ENCODE assay signal across 18 cellular contexts in genomic region chr11:25910090-25910489, GRCh38.
A peak's percentile ranks its signal among the peaks of the same experiment; 100 is the strongest.
DNase-seq lines count a peak whose midpoint lies in the region; ATAC-seq and TF ChIP-seq lines count a peak whose summit lies in the region.
"Had no signal": no experiment of that assay in that cellular context is flagged by ENCODE, and none has a peak within 500 bp of the region (broad histone marks: within the 10 kb centered on the region; RNA-seq: fewer than 3 reads in every experiment).

No MANE protein-coding gene starts in this region.

- H3K4me1 ChIP-seq in A673 (ENCODE audit: insufficient read depth, low read length, poor library complexity, severe bottlenecking) = no peaks in the 10 kb centered on the region
- H3K4me1 ChIP-seq: tibial nerve had no signal

- no peaks in the 10 kb centered on the region for H3K9me3 ChIP-seq in A673 (ENCODE audit: low read depth, low read length, poor library complexity, severe bottlenecking)

- POLR2A ChIA-PET in A673 (lab: Charles Lee; ENCODE audit: low non-redundant PET) = no interaction called here

- DNase-seq in A673 (ENCODE audit: low spot score) = peak; percentile 31
- DNase-seq in ELR (ENCODE audit: low read depth) = peak; percentile 44
- DNase-seq in NCI-H2227 treated with DMSO at 0.1 percent for 48 hours (lab: John Stamatoyannopoulos, UW) = peak; percentile 28
- DNase-seq in ACHN = no peak
- no peak for DNase-seq in H7
- DNase-seq: activated CD4-positive, alpha-beta T cell treated with anti-CD3 and anti-CD28 coated beads for 36 hours; activated T-cell treated with anti-CD3 and anti-CD28 coated beads, Interleukin-2, amount 50 U/mL, for 72 hours; cerebellar nuclear complex; glutamatergic neuron; left ventricle myocardium superior; NCI-H1694 treated with DMSO at 0.1 percent for 48 hours; NCI-H510A; posterior cingulate gyrus; stimulated activated CD4-positive, alpha-beta T cell treated with anti-CD3 and anti-CD28 coated beads, Interleukin-2, amount 100 ng/mL, for 48 hours had no signal

- H3K27me3 ChIP-seq in A673 (replicated peaks; ENCODE audit: insufficient read depth, low read depth, low read length, poor library complexity) (no peaks in the 10 kb centered on the region), H7 (ENCODE audit: control insufficient read depth, insufficient read depth, low read length) (no peaks in the 10 kb centered on the region)
- H3K27me3 ChIP-seq: tibial nerve had no signal

- BruUV-seq in A673 (replicated peaks; lab: Mats Ljungman, UMichigan) = no TSS peak

- H3K4me3 ChIP-seq in A673 (ENCODE audit: low read depth, low read length, poor library complexity, severe bottlenecking) = no peak overlapping the region
- no peak overlapping the region for H3K4me3 ChIP-seq in H7 (ENCODE audit: insufficient read depth, low read depth, low read length)
- H3K4me3 ChIP-seq: tibial nerve had no signal

- CTCF ChIA-PET in A673 (lab: Charles Lee) = no interaction called here

- no peak overlapping the region for H3K27ac ChIP-seq in A673 (ENCODE audit: low read depth, low read length, poor library complexity, severe bottlenecking)
- H3K27ac ChIP-seq: tibial nerve had no signal

- H3K36me3 ChIP-seq in A673 (ENCODE audit: insufficient read depth, low read length, poor library complexity, severe bottlenecking) (no peaks in the 10 kb centered on the region), H7 (replicated peaks; ENCODE audit: control insufficient read depth, insufficient read depth, low read length) (no peaks in the 10 kb centered on the region)
- H3K36me3 ChIP-seq: tibial nerve had no signal

- ATAC-seq in esophagus mucosa (peak; percentile 81), HG02973 (IDR thresholded peaks at IDR 0.05; ENCODE audit: unreplicated experiment) (no peak), HG03378 (IDR thresholded peaks at IDR 0.05; ENCODE audit: unreplicated experiment) (no peak)
- ATAC-seq: activated CD4-positive, alpha-beta T cell treated with anti-CD3 and anti-CD28 coated beads for 36 hours; activated T-cell treated with anti-CD3 and anti-CD28 coated beads, Interleukin-2, amount 50 U/mL, for 72 hours; left ventricle myocardium superior had no signal

- in situ Hi-C loops in ACHN (cut with HindIII; ENCODE audit: low pct_ligation_motif_present, low pct_unique_long_range_greater_than_20kb, low sequenced_read_pairs) = no loop called here

- no peak for TF ChIP-seq CTCF in A673 (conservative IDR thresholded peaks at IDR 0.05; ENCODE audit: low read depth, low read length)

- intact Hi-C loops in A673 (cut with micrococcal nuclease; ENCODE audit: unreplicated experiment) = no loop called here

Comparison
In these comparisons a context has a peak if more than half of its experiments do, and no peak if none do; other contexts are left out.
1. DNase-seq: peak in A673 (single experiment), ELR (single experiment) and NCI-H2227 treated with DMSO at 0.1 percent for 48 hours (single experiment); none in ACHN (single experiment) and H7 (single experiment).